In the genomic region with DNA sequence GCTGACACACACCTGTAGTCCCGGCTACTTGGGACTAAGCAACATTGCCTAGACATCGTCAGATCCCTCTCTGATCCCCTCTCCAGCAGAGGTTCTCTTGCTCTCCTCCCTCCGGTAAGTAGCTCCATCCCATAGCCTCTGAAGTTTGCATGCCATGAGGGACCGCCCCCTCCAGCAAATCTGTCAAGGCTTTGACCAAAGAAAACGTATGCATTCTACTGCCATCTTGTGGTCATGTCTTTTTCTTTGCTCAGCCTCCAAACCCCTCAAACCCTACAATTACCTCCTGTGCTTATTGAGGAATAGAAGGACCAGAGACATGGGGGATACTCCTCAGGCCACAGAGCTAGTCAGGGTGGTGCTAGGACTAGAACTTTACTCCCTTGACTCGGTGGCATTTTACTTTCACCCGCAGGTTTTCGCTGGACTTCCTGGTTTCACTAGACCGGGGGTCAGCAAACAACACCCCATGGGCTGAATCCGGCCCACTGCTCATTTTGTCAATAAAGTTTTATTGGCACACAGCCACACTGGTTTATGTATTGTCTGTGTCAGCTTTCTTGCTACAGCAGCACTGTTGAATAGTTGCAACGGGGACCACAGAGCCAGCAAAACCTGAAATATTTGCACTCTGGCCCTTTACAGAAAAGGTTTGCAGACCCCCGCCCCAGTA, we compare ENCODE assay signal across 8 cellular contexts.
DNase-seq lines count a peak whose midpoint lies in the region; ATAC-seq and TF ChIP-seq lines count a peak whose summit lies in the region.

No MANE protein-coding gene starts in this region.

- peaks cover under 1 to 6% (median 2%) of the 10 kb centered on the region in 3 donors for H3K27me3 Mint-ChIP-seq in CD14-positive monocyte (ENCODE audit: low read depth in 3 of 3)

- H3K27ac ChIP-seq in mammary epithelial cell (ENCODE audit: insufficient read depth, low read depth, low read length) (no peak overlapping the region), mesendoderm (ENCODE audit: low read depth, low read length) (no peak overlapping the region)

- no peak overlapping the region for H3K56ac ChIP-seq in mesendoderm (ENCODE audit: low read length)

- intact Hi-C loops in mammary epithelial cell (cut with micrococcal nuclease) (loop anchor here (1.0 to 5.0 kb wide), 3 partner anchors 376 to 1172 kb away; no protein-coding TSS in a partner anchor), CD14-positive monocyte (cut with micrococcal nuclease) (no loop called here)

- in situ Hi-C loops in mammary epithelial cell (cut with MboI; ENCODE audit: low sequenced_read_pairs in 2 of 2): loop anchor here in 1 of 2 donors (25.0 kb wide), 1 partner anchor 567 kb away; no protein-coding TSS in a partner anchor

- H3K9ac ChIP-seq in mammary epithelial cell (ENCODE audit: insufficient read depth, low read length): no peak overlapping the region
- no peak overlapping the region for H3K9ac ChIP-seq in mesendoderm (ENCODE audit: low read length)

- H3K36me3 ChIP-seq in mammary epithelial cell (ENCODE audit: insufficient read depth, low read length): no peaks in the 10 kb centered on the region
- H3K36me3 ChIP-seq in mesendoderm (ENCODE audit: control insufficient read depth, insufficient read depth, low read length): no peaks in the 10 kb centered on the region

- no peaks in the 10 kb centered on the region for H3K4me1 Mint-ChIP-seq in CD14-positive monocyte

- H3K9me3 ChIP-seq in mammary epithelial cell (replicated peaks; ENCODE audit: insufficient read depth, low read length): peaks cover 16% of the 10 kb centered on the region

- peak; percentile 34 for DNase-seq in DMS153 treated with DMSO at 0.1 percent for 48 hours (lab: John Stamatoyannopoulos, UW; ENCODE audit: unreplicated experiment)
- DNase-seq in HS-5 (ENCODE audit: low read depth): peak; percentile 32
- DNase-seq in NCI-H774 (lab: John Stamatoyannopoulos, UW): peak; percentile 71
- peak; percentile 55 for DNase-seq in mammary epithelial cell
- DNase-seq in mesendoderm: peak; percentile 93
- no peak for DNase-seq in CD14-positive monocyte (ENCODE audit: low spot score)

- H3K23ac ChIP-seq in mesendoderm (ENCODE audit: low read length): no peak overlapping the region

- no peaks in the 10 kb centered on the region for H3K27me3 ChIP-seq in mammary epithelial cell (ENCODE audit: insufficient read depth, low read length)
- no peaks in the 10 kb centered on the region for H3K27me3 ChIP-seq in mesendoderm (ENCODE audit: insufficient read depth, low read length, poor library complexity)

- H3K4me3 Mint-ChIP-seq in CD14-positive monocyte: no peak overlapping the region

- TF ChIP-seq CTCF in mammary epithelial cell (conservative IDR thresholded peaks at IDR 0.05 in 1 of 2, IDR thresholded peaks at IDR 0.05 in 1 of 2; ENCODE audit: extremely low read depth in 1 of 2, insufficient read depth in 1 of 2, low read depth in 1 of 2, low read length in 2 of 2) (peak; percentile 8 to 23), CD14-positive monocyte (IDR thresholded peaks at IDR 0.05) (no peak)

- ATAC-seq in HG02938 (IDR thresholded peaks at IDR 0.05; ENCODE audit: unreplicated experiment) (no peak), HG03469 (IDR thresholded peaks at IDR 0.05; ENCODE audit: unreplicated experiment) (no peak)

- no TSS peak for BruUV-seq in mammary epithelial cell (replicated peaks; lab: Mats Ljungman, UMichigan)

- H2BK15ac ChIP-seq in mesendoderm (replicated peaks; ENCODE audit: low read depth): no peak overlapping the region

- H3K36me3 Mint-ChIP-seq in CD14-positive monocyte: no peaks in the 10 kb centered on the region

- dilution Hi-C loops in mammary epithelial cell (cut with HindIII; ENCODE audit: low sequenced_read_pairs): no loop called here

- H3K4me1 ChIP-seq in mammary epithelial cell (ENCODE audit: insufficient read depth, low read length) (no peaks in the 10 kb centered on the region), mesendoderm (ENCODE audit: control insufficient read depth, low read depth, low read length) (no peaks in the 10 kb centered on the region)

- no peak overlapping the region for H2BK5ac ChIP-seq in mesendoderm (ENCODE audit: low read length)

- H3K4me3 ChIP-seq in mammary epithelial cell (replicated peaks in 1 of 3; ENCODE audit: insufficient read depth in 1 of 3, low read depth in 2 of 3, low read length in 3 of 3) (no peak overlapping the region), mesendoderm (ENCODE audit: low read length) (no peak overlapping the region)

- no peak overlapping the region for H2BK120ac ChIP-seq in mesendoderm (ENCODE audit: low read depth, low read length)

- 59% methylated on average over 11 of the region's 12 CpGs for WGBS in mammary epithelial cell (ENCODE audit: low coverage, missing lambda C conversion rate)
- WGBS in mesendoderm (ENCODE audit: extremely low coverage, insufficient coverage, low lambda C conversion rate): no CpG with 5 or more reads among the region's 12 CpGs

- H4K8ac ChIP-seq in mesendoderm (ENCODE audit: low read depth, low read length): no peak overlapping the region

- no peaks in the 10 kb centered on the region for H3K79me2 ChIP-seq in mammary epithelial cell (ENCODE audit: insufficient read depth, low read length)
- H3K79me2 ChIP-seq in mesendoderm (ENCODE audit: control insufficient read depth, insufficient read depth, low read length): no peaks in the 10 kb centered on the region

- H3K4ac ChIP-seq in mesendoderm (ENCODE audit: low read depth, low read length): no peak overlapping the region

- H3K4me2 ChIP-seq in mammary epithelial cell (ENCODE audit: insufficient read depth, low read depth, low read length): no peak overlapping the region
- H3K4me2 ChIP-seq in mesendoderm (ENCODE audit: low read length): no peak overlapping the region

- H2AK5ac ChIP-seq in mesendoderm (ENCODE audit: low read length): no peak overlapping the region

- peaks cover 15 to 27% (median 20%) of the 10 kb centered on the region in 7 donors for H3K9me3 Mint-ChIP-seq in CD14-positive monocyte

- H3K27ac Mint-ChIP-seq in CD14-positive monocyte: peak overlapping the region in 1 of 7 donors; percentile 18

- H4K5ac ChIP-seq in mesendoderm (ENCODE audit: low read length): no peak overlapping the region

- CTCF ChIA-PET in mammary epithelial cell (lab: Charles Lee; ENCODE audit: low non-redundant PET): interaction anchor here (0.6 to 0.7 kb wide), 2 partner anchors 568 to 1657 kb away, joined by 3 to 4 read pairs; no protein-coding TSS in a partner anchor

- no peak overlapping the region for H2AFZ ChIP-seq in mammary epithelial cell (ENCODE audit: low read depth, low read length)

- no peak overlapping the region for H3K18ac ChIP-seq in mesendoderm (ENCODE audit: low read length)

- no peaks in the 10 kb centered on the region for H4K20me1 ChIP-seq in mammary epithelial cell (ENCODE audit: insufficient read depth, low read length)

- H3K79me1 ChIP-seq in mesendoderm (ENCODE audit: low read length): no peaks in the 10 kb centered on the region
